9 cellular contexts compared by ENCODE assay signal in genomic region chr4:145909331-145909730, GRCh38. TPM values are rescaled to one million over a fixed set of nuclear protein-coding genes. Genes with fewer than 3 reads are reported as not detected.
DNase-seq lines count a peak whose midpoint lies in the region; ATAC-seq, FAIRE-seq and TF ChIP-seq lines count a peak whose summit lies in the region.
"Had no signal": no experiment of that assay in that cellular context is flagged by ENCODE, and none has a peak within 500 bp of the region (broad histone marks: within the 10 kb centered on the region; RNA-seq: fewer than 3 reads in every experiment).

No MANE protein-coding gene starts in this region.

- DNase-seq in NCI-H1436 (lab: John Stamatoyannopoulos, UW) (peak; percentile 24), NCI-H1436 treated with DMSO at 0.1 percent for 48 hours (lab: John Stamatoyannopoulos, UW) (no peak), WTC11 (ENCODE audit: low spot score) (peak; percentile 82), iPS-NIHi11 (ENCODE audit: low spot score) (peak; percentile 81), ureter (ENCODE audit: low spot score) (peak; percentile 91), HTR-8/SVneo (ENCODE audit: insufficient read length, low spot score) (no peak), amniotic stem cell (lab: John Stamatoyannopoulos, UW) (no peak)
- DNase-seq in activated CD4-positive, alpha-beta T cell treated with anti-CD3 and anti-CD28 coated beads for 1 hour: no peak

- ATAC-seq in WTC11: peak; percentile 98

- no peaks in the 10 kb centered on the region for H3K27me3 Mint-ChIP-seq in WTC11 (ENCODE audit: low read depth)

- peak overlapping the region; percentile 15; the same call in 1 of the 2 replicates for H3K4me3 Mint-ChIP-seq in WTC11

- POLR2A ChIA-PET in WTC11 (lab: Charles Lee): no interaction called here

- H3K27ac Mint-ChIP-seq in WTC11: peak overlapping the region; percentile 99

- CTCF ChIA-PET in WTC11 (lab: Charles Lee): no interaction called here

- peaks cover 71% of the 10 kb centered on the region for H3K4me1 Mint-ChIP-seq in WTC11

- no peaks in the 10 kb centered on the region for H3K9me3 Mint-ChIP-seq in WTC11

- H3K36me3 Mint-ChIP-seq in WTC11: no peaks in the 10 kb centered on the region

- FAIRE-seq in HTR-8/SVneo (lab: Jason Lieb, UNC): no peak
- FAIRE-seq: A204.1 had no signal

- no peak for TF ChIP-seq CTCF in WTC11 (IDR thresholded peaks at IDR 0.05)

TF ChIP-seq in WTC11, 78 proteins besides CTCF, POLR2A, EP300 and RAD21:
- TF ChIP-seq NFYB (CRISPR knock-in tag; conservative IDR thresholded peaks at IDR 0.05; ENCODE audit: low read depth) (peak; percentile 74), TEAD1 (CRISPR knock-in tag; IDR thresholded peaks at IDR 0.05) (no peak), USF1 (CRISPR knock-in tag; IDR thresholded peaks at IDR 0.05) (peak; percentile 40; the same call in 1 of the 2 replicates)
- TF ChIP-seq, protein P1, sequence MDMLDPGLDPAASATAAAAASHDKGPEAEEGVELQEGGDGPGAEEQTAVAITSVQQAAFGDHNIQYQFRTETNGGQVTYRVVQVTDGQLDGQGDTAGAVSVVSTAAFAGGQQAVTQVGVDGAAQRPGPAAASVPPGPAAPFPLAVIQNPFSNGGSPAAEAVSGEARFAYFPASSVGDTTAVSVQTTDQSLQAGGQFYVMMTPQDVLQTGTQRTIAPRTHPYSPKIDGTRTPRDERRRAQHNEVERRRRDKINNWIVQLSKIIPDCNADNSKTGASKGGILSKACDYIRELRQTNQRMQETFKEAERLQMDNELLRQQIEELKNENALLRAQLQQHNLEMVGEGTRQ (CRISPR knock-in tag; IDR thresholded peaks at IDR 0.05): peak; percentile 74

RNA-seq across cellular contexts. Expression of gene ZNF827, which starts 29.3 kb away (rescaled TPM):
- total RNA-seq in WTC11 (2021) (25.0 to 26.8 TPM (median 25.6 TPM) in 3 replicates), ureter (59.4 TPM)

Comparison
In these comparisons a context has a peak if more than half of its experiments do, and no peak if none do; other contexts are left out.
1. DNase-seq: peak in NCI-H1436 (single experiment), WTC11 (single experiment), iPS-NIHi11 (single experiment) and ureter (single experiment); none in NCI-H1436 treated with DMSO at 0.1 percent for 48 hours (single experiment), HTR-8/SVneo (single experiment), amniotic stem cell (single experiment) and activated CD4-positive, alpha-beta T cell treated with anti-CD3 and anti-CD28 coated beads for 1 hour (single experiment).